In the genomic region with DNA sequence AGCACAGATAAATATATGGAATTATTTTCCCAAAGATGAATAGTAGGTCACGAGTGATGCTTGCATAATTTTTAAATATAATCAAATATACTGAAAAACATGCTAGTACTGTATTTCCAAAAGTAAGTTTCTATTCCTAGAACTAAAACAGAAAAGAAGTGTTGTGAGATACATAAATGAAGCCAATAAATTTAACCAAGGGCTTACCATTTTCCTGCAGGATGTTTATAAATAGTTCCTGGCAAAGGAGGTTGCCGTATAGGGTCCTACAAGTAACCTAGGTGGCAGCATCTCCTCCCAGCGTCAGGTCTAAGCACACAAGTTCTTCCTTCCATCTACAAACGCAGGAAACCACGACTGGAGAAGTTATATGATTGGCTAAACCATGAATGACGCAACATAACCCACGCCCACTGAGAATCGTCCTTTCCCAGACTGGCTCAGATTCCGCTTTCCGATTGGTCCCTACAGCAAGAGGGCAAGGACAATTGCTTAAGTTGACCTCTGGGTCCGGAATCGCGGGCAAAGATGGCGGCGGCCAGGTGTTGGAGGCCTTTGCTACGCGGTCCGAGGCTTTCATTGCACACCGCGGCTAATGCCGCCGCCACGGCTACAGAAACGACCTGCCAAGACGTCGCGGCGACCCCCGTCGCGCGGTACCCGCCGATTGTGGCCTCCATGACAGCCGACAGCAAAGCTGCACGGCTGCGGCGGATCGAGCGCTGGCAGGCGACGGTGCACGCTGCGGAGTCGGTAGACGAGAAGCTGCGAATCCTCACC, we compare ENCODE assay signal across 8 cellular contexts.
DNase-seq lines count a peak whose midpoint lies in the region; ATAC-seq and TF ChIP-seq lines count a peak whose summit lies in the region.

Gene MRPS30, plus strand, starts transcription at position 513 of the 780 bp plus-strand sequence. Its CDS starts 16 bp downstream, at position 529.

- peak; percentile 99 for ATAC-seq in GM18870 (IDR thresholded peaks at IDR 0.05; ENCODE audit: unreplicated experiment)
- peak; percentile 97 for ATAC-seq in HG03139 (IDR thresholded peaks at IDR 0.05; ENCODE audit: unreplicated experiment)

- peak; percentile 42 for TF ChIP-seq CTCF in AG04449 (IDR thresholded peaks at IDR 0.05; ENCODE audit: insufficient read depth, low read length, missing control alignments)
- TF ChIP-seq CTCF in WI38 (IDR thresholded peaks at IDR 0.05; ENCODE audit: low read depth, low read length) = 0 out of 2 replicates have a peak, but pooled peaks have one; percentile 10
- TF ChIP-seq CTCF in cardiac fibroblast (IDR thresholded peaks at IDR 0.05; ENCODE audit: low read depth, low read length) = peak; percentile 42

- H3K4me3 ChIP-seq in AG04449 (ENCODE audit: low read depth, low read length) (peak within 1 kb of the TSS; percentile 86), WI38 (ENCODE audit: low read depth, low read length) (peak within 1 kb of the TSS; percentile 89), cardiac fibroblast (replicated peaks in 1 of 2; ENCODE audit: low read depth in 2 of 2, low read length in 2 of 2) (peak within 1 kb of the TSS; percentile 96 to 97)

- POLR2A ChIA-PET in AG04449 (lab: Yijun Ruan, JAX) = no interaction called here

- CTCF ChIA-PET in AG04449 (lab: Yijun Ruan, JAX) = interaction anchor here (1.5 kb wide), 1 partner anchor 11 kb away, joined by 3 read pairs; no protein-coding TSS in a partner anchor

- DNase-seq in AG04449 (ENCODE audit: low read depth, low spot score) = peak; percentile 93
- peak; percentile 99 for DNase-seq in NCI-H2227 (lab: John Stamatoyannopoulos, UW; ENCODE audit: unreplicated experiment)
- peak; percentile 99 for DNase-seq in cardiac fibroblast (ENCODE audit: low read depth in 2 of 2)
- DNase-seq in iPS-NIHi7 (ENCODE audit: extremely low spot score) = peak; percentile 90
- DNase-seq in smooth muscle cell of the brain vasculature (ENCODE audit: low read depth, low spot score) = peak; percentile 97

Comparison
In these comparisons a context has a peak if more than half of its experiments do, and no peak if none do; other contexts are left out.
1. Peak in every context shown above with its lines: DNase-seq, ATAC-seq and H3K4me3 ChIP-seq.